Comparison of ENCODE assay signal across 8 cellular contexts in genomic region chr20:62301773-62302340, GRCh38. TPM values are rescaled to one million over a fixed set of nuclear protein-coding genes. Genes with fewer than 3 reads are reported as not detected.
DNase-seq lines count a peak whose midpoint lies in the region; ATAC-seq and TF ChIP-seq lines count a peak whose summit lies in the region.

No MANE protein-coding gene starts in this region.

- H3K4me3 Mint-ChIP-seq in nephron progenitor cell: peak overlapping the region; percentile 86

- H3K9me3 Mint-ChIP-seq in nephron progenitor cell: no peaks in the 10 kb centered on the region

- peak; percentile 23 for ATAC-seq in RWPE2 (ENCODE audit: low read depth)
- ATAC-seq in stimulated activated naive CD8-positive, alpha-beta T cell treated with anti-CD3 and anti-CD28 coated beads, Interleukin-15, Interleukin-2, amounts not matched to agents 100 U/mL and 50 U/mL, for 24 hours: peak; percentile 63

- TF ChIP-seq CTCF in RWPE2 (IDR thresholded peaks at IDR 0.05; ENCODE audit: poor library complexity, severe bottlenecking) (peak; percentile 99), fibroblast of villous mesenchyme (IDR thresholded peaks at IDR 0.05; ENCODE audit: insufficient read depth, low read depth, low read length) (peak; percentile 84), nephron progenitor cell (IDR thresholded peaks at IDR 0.05) (peak; percentile 71)

- no peaks in the 10 kb centered on the region for H3K27me3 ChIP-seq in RWPE2 (ENCODE audit: insufficient read depth, poor library complexity, severe bottlenecking)

- H3K27ac ChIP-seq in RWPE2 (ENCODE audit: poor library complexity, severe bottlenecking): peak overlapping the region; percentile 80

- no peaks in the 10 kb centered on the region for H3K9me3 ChIP-seq in RWPE2 (ENCODE audit: severe bottlenecking)

- H3K27ac Mint-ChIP-seq in nephron progenitor cell: peak overlapping the region; percentile 96

- peaks cover 34% of the 10 kb centered on the region for H3K36me3 ChIP-seq in RWPE2 (ENCODE audit: low read depth)

- H3K36me3 Mint-ChIP-seq in nephron progenitor cell (ENCODE audit: low read depth): no peaks in the 10 kb centered on the region

- no peaks in the 10 kb centered on the region for H3K27me3 Mint-ChIP-seq in nephron progenitor cell (ENCODE audit: low read depth, poor library complexity)

- peak; percentile 99 for DNase-seq in DMS53 (lab: John Stamatoyannopoulos, UW)
- DNase-seq in H4 (ENCODE audit: low spot score): peak; percentile 96
- peak; percentile 96 for DNase-seq in LoVo (ENCODE audit: low spot score)
- no peak for DNase-seq in RWPE2 (ENCODE audit: low spot score)
- DNase-seq in activated effector memory CD4-positive, alpha-beta T cell treated with Interleukin-2 at 50 U/mL for 16 hours: peak; percentile 82
- peak; percentile 93 for DNase-seq in fibroblast of villous mesenchyme (ENCODE audit: low read depth)
- peak; percentile 80 for DNase-seq in nephron progenitor cell
- peak; percentile 90 for DNase-seq in stimulated activated naive CD8-positive, alpha-beta T cell treated with anti-CD3 and anti-CD28 coated beads, Interleukin-15, Interleukin-2, amounts not matched to agents 100 U/mL and 50 U/mL, for 24 hours

- H3K4me1 Mint-ChIP-seq in nephron progenitor cell: peaks cover 22% of the 10 kb centered on the region

- H3K4me1 ChIP-seq in RWPE2 (ENCODE audit: insufficient read depth, poor library complexity, severe bottlenecking): peaks cover 23% of the 10 kb centered on the region

- H3K4me3 ChIP-seq in RWPE2 (ENCODE audit: severe bottlenecking): peak overlapping the region; percentile 75
- peak overlapping the region; percentile 77 for H3K4me3 ChIP-seq in fibroblast of villous mesenchyme (ENCODE audit: low read depth, low read length)

RNA-seq across cellular contexts. Expression of gene ADRM1, which starts 0.9 kb away (rescaled TPM):
- total RNA-seq in H4 (2014; rRNA removed; shearing (Covaris generic)): 180 and 203 TPM in 2 replicates
- 111 and 138 TPM in 2 replicates for total RNA-seq in fibroblast of villous mesenchyme
